8 cellular contexts compared by ENCODE assay signal in the genomic region with DNA sequence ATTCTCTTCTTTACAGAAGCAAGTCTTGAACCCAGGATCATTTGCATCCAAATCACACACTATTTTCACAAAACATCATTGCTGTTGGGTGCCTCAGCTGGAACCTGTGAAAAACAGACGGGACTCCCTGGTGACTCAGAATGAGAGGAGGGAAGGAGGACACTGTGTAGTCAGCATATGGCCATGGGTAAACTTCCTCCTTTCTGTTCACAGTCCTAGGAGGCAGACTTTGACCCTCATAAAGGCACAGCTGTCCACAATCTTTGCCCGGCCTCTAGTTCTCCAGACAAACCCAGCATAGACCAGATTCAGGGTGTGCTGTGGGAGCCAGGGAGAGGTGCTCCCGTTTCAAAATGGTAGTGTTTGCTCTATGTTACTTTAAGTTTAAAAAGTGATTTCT.
DNase-seq lines count a peak whose midpoint lies in the region; ATAC-seq and TF ChIP-seq lines count a peak whose summit lies in the region.

No MANE protein-coding gene starts in this region.

- TF ChIP-seq CTCF in transverse colon (IDR thresholded peaks at IDR 0.05), result no peak

- H3K9ac ChIP-seq in duodenal mucosa (ENCODE audit: low read depth in 1 of 2, low read length in 2 of 2), result peak overlapping the region in 1 of 2 donors; percentile 35

- in situ Hi-C loops in Caki2 (cut with HindIII; ENCODE audit: low pct_unique_long_range_greater_than_20kb, low sequenced_read_pairs) (loop anchor here (25.0 kb wide), 1 partner anchor 777 kb away; no protein-coding TSS in a partner anchor), transverse colon (cut with MboI; ENCODE audit: low pct_ligation_motif_present in 1 of 4, low pct_unique_long_range_greater_than_20kb in 1 of 4, low sequenced_read_pairs in 3 of 4) (no loop called here)

- 20 to 28% methylated on average over 1 to 3 of the region's 3 CpGs for WGBS in transverse colon (ENCODE audit: low coverage in 1 of 2), 2 donors

- H3K36me3 ChIP-seq in duodenal mucosa (ENCODE audit: control insufficient read depth in 1 of 2, insufficient read depth in 2 of 2, low read length in 2 of 2) (no peaks in the 10 kb centered on the region), transverse colon (no peaks in the 10 kb centered on the region)

- ATAC-seq in GM19468 (IDR thresholded peaks at IDR 0.05; ENCODE audit: extremely low read depth, unreplicated experiment) (peak; percentile 66), HG03439 (IDR thresholded peaks at IDR 0.05; ENCODE audit: unreplicated experiment) (peak; percentile 96)

- H3K4me1 ChIP-seq in duodenal mucosa (ENCODE audit: control insufficient read depth in 1 of 2, insufficient read depth in 2 of 2, low read length in 2 of 2), result peaks cover 19 to 22% of the 10 kb centered on the region in 2 donors
- peaks cover 0 to 52% (median 14%) of the 10 kb centered on the region in 4 donors for H3K4me1 ChIP-seq in transverse colon

- H3K27me3 ChIP-seq in duodenal mucosa (ENCODE audit: control insufficient read depth in 1 of 2, insufficient read depth in 2 of 2, low read length in 2 of 2) (no peaks in the 10 kb centered on the region), transverse colon (no peaks in the 10 kb centered on the region)

- TF ChIP-seq EP300 in transverse colon (IDR thresholded peaks at IDR 0.05; ENCODE audit: low read depth), result peak; percentile 8

- TF ChIP-seq POLR2A in transverse colon (IDR thresholded peaks at IDR 0.05), result peak; percentile 44

- intact Hi-C loops in transverse colon (cut with DNase I; ENCODE audit: low total_unique reads), result no loop called here

- peak; percentile 79 for DNase-seq in Caki2 (ENCODE audit: low read depth)
- DNase-seq in transverse colon, result peak; percentile 83
- DNase-seq in GM19240 (ENCODE audit: insufficient read length, low spot score), result no peak
- no peak for DNase-seq in stimulated activated naive CD4-positive, alpha-beta T cell (lab: John Stamatoyannopoulos, UW)
- no peak for DNase-seq in DMS114 treated with DMSO at 0.1 percent for 48 hours (lab: John Stamatoyannopoulos, UW; ENCODE audit: unreplicated experiment)

- H3K27ac ChIP-seq in duodenal mucosa (ENCODE audit: low read depth, low read length), result peak overlapping the region; percentile 37
- H3K27ac ChIP-seq in transverse colon, result peak overlapping the region; percentile 78 to 84 (median 84)

- H3K4me3 ChIP-seq in duodenal mucosa (ENCODE audit: low read depth in 1 of 2, low read length in 2 of 2) (peak overlapping the region; percentile 17 to 34), transverse colon (peak overlapping the region in 1 of 4 donors; percentile 13)

- no peaks in the 10 kb centered on the region for H3K9me3 ChIP-seq in duodenal mucosa (ENCODE audit: control insufficient read depth in 1 of 2, low read length in 2 of 2)
- no peaks in the 10 kb centered on the region for H3K9me3 ChIP-seq in transverse colon

Comparison
In these comparisons a context has a peak if more than half of its experiments do, and no peak if none do; other contexts are left out.
1. DNase-seq: peak in Caki2 (single experiment) and transverse colon (single experiment); none in GM19240 (single experiment), stimulated activated naive CD4-positive, alpha-beta T cell (0 of 6) and DMS114 treated with DMSO at 0.1 percent for 48 hours (single experiment).